In genomic region chr17:55709984-55710383, GRCh38 we compare ENCODE assay signal across 25 cellular contexts. TPM values are rescaled to one million over a fixed set of nuclear protein-coding genes. Genes with fewer than 3 reads are reported as not detected.
"Had no signal": no experiment of that assay in that cellular context is flagged by ENCODE, and none has a peak within 500 bp of the region (broad histone marks: within the 10 kb centered on the region; RNA-seq: fewer than 3 reads in every experiment).

No MANE protein-coding gene starts in this region.

- H3K4me1 ChIP-seq: prostate gland had no signal

- H3K4me1 Mint-ChIP-seq: activated B cell treated with CpG ODN at 0.5 μM for 24 hours; activated CD4-positive, alpha-beta T cell treated with anti-CD3 and anti-CD28 coated beads for 36 hours; activated naive CD8-positive, alpha-beta T cell treated with anti-CD3 and anti-CD28 coated beads for 36 hours; immature natural killer cell had no signal

- DNase-seq: activated B cell treated with CpG ODN at 0.5 μM for 24 hours; activated CD4-positive, alpha-beta T cell treated with anti-CD3 and anti-CD28 coated beads for 36 hours; activated CD4-positive, alpha-beta T cell treated with anti-CD3 and anti-CD28 coated beads, Interleukin-2, amount 50 U/mL, for 48 hours; activated naive CD4-positive, alpha-beta T cell treated with Interleukin-2 at 50 U/mL for 16 hours; activated naive CD8-positive, alpha-beta T cell treated with anti-CD3 and anti-CD28 coated beads for 36 hours; activated T-cell treated with anti-CD3 and anti-CD28 coated beads, Interleukin-2, amount 50 U/mL, for 48 hours; cerebellar nuclear complex; foreskin keratinocyte; immature natural killer cell; left lung; naive thymus-derived CD4-positive, alpha-beta T cell; ovary; small intestine; stimulated activated naive CD4-positive, alpha-beta T cell; substantia nigra; T1000 had no signal

- H3K27me3 ChIP-seq: foreskin keratinocyte, left lung, ovary, right atrium auricular region, tibial nerve had no signal

- H3K9me3 Mint-ChIP-seq: activated B cell treated with CpG ODN at 0.5 μM for 24 hours; activated naive CD8-positive, alpha-beta T cell treated with anti-CD3 and anti-CD28 coated beads for 36 hours; immature natural killer cell; neural crest cell; T-helper 1 cell treated with Interleukin-12 subunit alpha and Interleukin-12 subunit beta and Interleukin-4 antibody, amounts not matched to agents 30 μg/mL and 1 μg/mL, for 36 hours had no signal

- H3K9me3 ChIP-seq: left lung, ovary, prostate gland, right atrium auricular region, tibial nerve had no signal

- H3K4me3 ChIP-seq: left lung, lung, ovary, prostate gland, right atrium auricular region, tibial nerve had no signal

- H3K27ac Mint-ChIP-seq: activated B cell treated with CpG ODN at 0.5 μM for 24 hours; activated CD4-positive, alpha-beta T cell treated with anti-CD3 and anti-CD28 coated beads for 36 hours; activated naive CD8-positive, alpha-beta T cell treated with anti-CD3 and anti-CD28 coated beads for 36 hours; immature natural killer cell; naive thymus-derived CD4-positive, alpha-beta T cell; T-helper 1 cell treated with Interleukin-12 subunit alpha and Interleukin-12 subunit beta and Interleukin-4 antibody, amounts not matched to agents 30 μg/mL and 1 μg/mL, for 36 hours had no signal

- H3K36me3 Mint-ChIP-seq: activated naive CD8-positive, alpha-beta T cell treated with anti-CD3 and anti-CD28 coated beads for 36 hours; immature natural killer cell; naive thymus-derived CD4-positive, alpha-beta T cell had no signal

- ATAC-seq: activated CD4-positive, alpha-beta T cell treated with anti-CD3 and anti-CD28 coated beads for 36 hours; foreskin keratinocyte; naive thymus-derived CD4-positive, alpha-beta T cell had no signal

- H3K27ac ChIP-seq: foreskin keratinocyte, left lung, ovary, prostate gland had no signal

- H3K36me3 ChIP-seq: left lung, ovary, prostate gland, right atrium auricular region, tibial nerve had no signal

- H3K4me3 Mint-ChIP-seq: activated B cell treated with CpG ODN at 0.5 μM for 24 hours; activated CD4-positive, alpha-beta T cell treated with anti-CD3 and anti-CD28 coated beads for 36 hours; activated naive CD8-positive, alpha-beta T cell treated with anti-CD3 and anti-CD28 coated beads for 36 hours; immature natural killer cell; naive thymus-derived CD4-positive, alpha-beta T cell; neural crest cell; T-helper 1 cell treated with Interleukin-12 subunit alpha and Interleukin-12 subunit beta and Interleukin-4 antibody, amounts not matched to agents 30 μg/mL and 1 μg/mL, for 36 hours had no signal

RNA-seq across cellular contexts. Expression of gene TMEM100, which starts 12.7 kb away (rescaled TPM):
- total RNA-seq: activated B cell treated with CpG ODN at 0.5 μM for 24 hours; activated CD4-positive, alpha-beta T cell treated with anti-CD3 and anti-CD28 coated beads for 36 hours; activated naive CD8-positive, alpha-beta T cell treated with anti-CD3 and anti-CD28 coated beads for 36 hours; bronchial epithelial cell; epithelial cell of proximal tubule; kidney epithelial cell; naive thymus-derived CD4-positive, alpha-beta T cell had no signal
- polyA plus RNA-seq: immature natural killer cell; naive thymus-derived CD4-positive, alpha-beta T cell had no signal
